2 cellular contexts compared by ENCODE assay signal in genomic region chr10:73970845-73971244, GRCh38.
TF ChIP-seq lines count a peak whose summit lies in the region.

No MANE protein-coding gene starts in this region.

TF ChIP-seq in HEK293, 187 proteins besides CTCF, POLR2A, EP300 and RAD21 (continued from another document):
- no peak for TF ChIP-seq ZNF549 (tag by site-specific recombination; IDR thresholded peaks at IDR 0.05)
- TF ChIP-seq SCRT2 (tag by site-specific recombination; IDR thresholded peaks at IDR 0.05): no peak
- TF ChIP-seq ZNF140 (tag by site-specific recombination; IDR thresholded peaks at IDR 0.05): no peak
- no peak for TF ChIP-seq ZNF184 (tag by site-specific recombination; IDR thresholded peaks at IDR 0.05)
TF ChIP-seq in HEK293: peak in this region for 1.

TF ChIP-seq in endothelial cell of umbilical vein, 7 proteins besides CTCF, POLR2A, EP300 and RAD21 (continued from another document):
- TF ChIP-seq GATA2 (IDR thresholded peaks at IDR 0.05; ENCODE audit: insufficient read depth, insufficient read length, low read depth, low read length) (no peak), MYC (IDR thresholded peaks at IDR 0.05; ENCODE audit: low read depth, low read length) (no peak), POLR2AphosphoS5 (IDR thresholded peaks at IDR 0.05; ENCODE audit: insufficient read depth, low read depth, low read length) (no peak), EZH2 (IDR thresholded peaks at IDR 0.05; ENCODE audit: borderline replicate concordance, low read depth, low read length, severe bottlenecking) (no peak), FOS (IDR thresholded peaks at IDR 0.05; ENCODE audit: borderline replicate concordance, insufficient read depth, low read length) (no peak)
- TF ChIP-seq, protein P1, sequence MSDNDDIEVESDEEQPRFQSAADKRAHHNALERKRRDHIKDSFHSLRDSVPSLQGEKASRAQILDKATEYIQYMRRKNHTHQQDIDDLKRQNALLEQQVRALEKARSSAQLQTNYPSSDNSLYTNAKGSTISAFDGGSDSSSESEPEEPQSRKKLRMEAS (IDR thresholded peaks at IDR 0.05; ENCODE audit: insufficient read depth, insufficient read length): no peak
